14 cellular contexts compared by ENCODE assay signal in the genomic region with DNA sequence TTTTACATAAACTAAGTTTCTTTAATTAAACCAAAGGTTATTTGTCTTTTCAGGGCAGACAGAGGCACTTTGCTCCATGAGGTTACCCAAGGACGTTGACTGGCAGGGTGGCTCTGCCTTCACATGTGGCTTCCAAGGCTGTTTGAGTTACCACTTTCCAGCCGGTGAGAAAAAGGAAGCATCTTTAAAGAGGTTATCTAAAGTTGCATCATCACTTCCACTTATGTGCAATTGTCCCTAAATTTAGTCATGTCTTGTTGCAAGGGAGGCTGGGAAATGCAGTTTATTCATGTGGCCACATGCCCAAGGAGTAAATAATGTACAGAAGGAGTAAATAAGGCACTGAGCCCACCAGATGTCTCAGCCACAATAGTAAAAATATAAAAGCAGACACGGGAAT.
A peak's percentile ranks its signal among the peaks of the same experiment; 100 is the strongest.
DNase-seq lines count a peak whose midpoint lies in the region; ATAC-seq and TF ChIP-seq lines count a peak whose summit lies in the region.
"Had no signal": no experiment of that assay in that cellular context is flagged by ENCODE, and none has a peak within 500 bp of the region (broad histone marks: within the 10 kb centered on the region; RNA-seq: fewer than 3 reads in every experiment).

No MANE protein-coding gene starts in this region.

- H3K4me3 ChIP-seq in AG10803 (ENCODE audit: low read length) = no peak overlapping the region
- H3K4me3 ChIP-seq: prostate gland had no signal

- peak; percentile 11 for DNase-seq in AG10803 (ENCODE audit: low read depth)
- DNase-seq in HPDE6-E6E7 (ENCODE audit: extremely low spot score) = peak; percentile 3
- peak; percentile 84 for DNase-seq in SIG-M5 (lab: John Stamatoyannopoulos, UW)
- peak; percentile 32 for DNase-seq in fibroblast of peridontal ligament (ENCODE audit: extremely low read depth)
- DNase-seq in NCI-H2196 (lab: John Stamatoyannopoulos, UW; ENCODE audit: unreplicated experiment) = no peak
- DNase-seq in activated gamma-delta T cell treated with Interleukin-2 at 50 U/mL for 16 hours = no peak
- DNase-seq in activated naive CD4-positive, alpha-beta T cell treated with anti-CD3 and anti-CD28 coated beads, Interleukin-2, amount 50 U/mL, for 16 hours = no peak
- DNase-seq: activated T-cell treated with anti-CD3 and anti-CD28 coated beads, Interleukin-2, amount 50 U/mL, for 1 hour; endodermal cell; NCI-H146; RPMI8226; stimulated activated naive CD4-positive, alpha-beta T cell had no signal

- no peak for ATAC-seq in HG03378 (IDR thresholded peaks at IDR 0.05; ENCODE audit: unreplicated experiment)

- TF ChIP-seq CTCF in AG10803 (conservative IDR thresholded peaks at IDR 0.05; ENCODE audit: low read length) = no peak

Comparison
In these comparisons a context has a peak if more than half of its experiments do, and no peak if none do; other contexts are left out.
1. DNase-seq: peak in AG10803 (single experiment), HPDE6-E6E7 (single experiment), SIG-M5 (single experiment) and fibroblast of peridontal ligament (single experiment); none in NCI-H2196 (single experiment), activated gamma-delta T cell treated with Interleukin-2 at 50 U/mL for 16 hours (single experiment) and activated naive CD4-positive, alpha-beta T cell treated with anti-CD3 and anti-CD28 coated beads, Interleukin-2, amount 50 U/mL, for 16 hours (single experiment).